8 cellular contexts compared by ENCODE assay signal in the genomic region with DNA sequence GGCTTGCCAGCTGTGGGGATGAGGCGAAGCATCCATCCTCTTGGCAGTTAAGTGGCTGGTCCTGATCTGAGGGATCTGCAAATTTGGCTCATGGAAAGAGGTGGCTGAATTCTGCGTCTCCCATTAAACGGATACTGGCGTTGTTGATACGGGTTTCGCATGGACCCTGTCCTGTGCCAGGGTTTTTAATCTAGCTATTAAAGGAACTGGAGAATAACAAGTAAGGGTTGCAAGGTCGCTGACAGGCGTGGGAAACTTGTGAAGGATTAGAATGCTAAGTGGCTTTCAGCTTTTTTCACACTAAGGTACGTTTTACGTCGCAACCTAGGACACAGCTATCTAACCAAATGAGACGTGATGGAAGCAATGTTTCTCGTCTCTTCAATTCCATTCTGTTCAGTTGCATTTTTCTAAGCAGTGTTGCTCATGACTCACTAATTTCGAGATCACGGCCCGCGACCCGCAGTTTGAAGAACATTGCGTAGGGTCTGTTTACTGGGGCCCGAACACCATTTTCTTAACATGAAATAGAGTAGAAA. TPM values are rescaled to one million over a fixed set of nuclear protein-coding genes. Genes with fewer than 3 reads are reported as not detected.
DNase-seq lines count a peak whose midpoint lies in the region; ATAC-seq and TF ChIP-seq lines count a peak whose summit lies in the region.

No MANE protein-coding gene starts in this region.

- no peaks in the 10 kb centered on the region for H3K9me3 Mint-ChIP-seq in mesothelial cell of epicardium

- peaks cover 44% of the 10 kb centered on the region for H4K20me1 ChIP-seq in SU-DHL-6 (ENCODE audit: low read depth, low read length)

- H3K4me3 ChIP-seq in SU-DHL-6 (ENCODE audit: insufficient read depth, low read length, poor library complexity, severe bottlenecking) (peak overlapping the region; percentile 87), coronary artery (peak overlapping the region; percentile 81), upper lobe of right lung (peak overlapping the region; percentile 97)

- peaks cover 23% of the 10 kb centered on the region for H3K4me1 Mint-ChIP-seq in mesothelial cell of epicardium

- H3F3A ChIP-seq in SU-DHL-6 (ENCODE audit: insufficient read depth) = peaks cover 28% of the 10 kb centered on the region

- intact Hi-C loops in upper lobe of right lung (cut with DNase I) = no loop called here

- peak overlapping the region; percentile 99 for H3K4me3 Mint-ChIP-seq in mesothelial cell of epicardium

- H3K36me3 ChIP-seq in ES-I3 (ENCODE audit: insufficient read depth, low read length) = peaks cover 2% of the 10 kb centered on the region; the same call in 1 of the 2 replicates
- peaks cover 43% of the 10 kb centered on the region for H3K36me3 ChIP-seq in SU-DHL-6 (ENCODE audit: low read length)
- H3K36me3 ChIP-seq in upper lobe of right lung = no peaks in the 10 kb centered on the region

- peak overlapping the region; percentile 82 for H3K4me2 ChIP-seq in SU-DHL-6 (ENCODE audit: low read depth, low read length, poor library complexity, severe bottlenecking)

- H3K9ac ChIP-seq in ES-I3 (ENCODE audit: low read depth, low read length) (peak overlapping the region; percentile 99), SU-DHL-6 (ENCODE audit: low read length) (peak overlapping the region; percentile 77)

- H3K27me3 ChIP-seq in SU-DHL-6 (ENCODE audit: low read length) = no peaks in the 10 kb centered on the region
- no peaks in the 10 kb centered on the region for H3K27me3 ChIP-seq in upper lobe of right lung

- peak overlapping the region; percentile 90 for H3K27ac ChIP-seq in SU-DHL-6 (ENCODE audit: low read depth, low read length)
- H3K27ac ChIP-seq in coronary artery = peak overlapping the region; percentile 77 to 93
- peak overlapping the region; percentile 88 for H3K27ac ChIP-seq in upper lobe of right lung

- H3K36me3 Mint-ChIP-seq in mesothelial cell of epicardium = peaks cover 2% of the 10 kb centered on the region

- ATAC-seq in HG02642 (IDR thresholded peaks at IDR 0.05; ENCODE audit: poor library complexity, unreplicated experiment) (peak; percentile 16), upper lobe of right lung (no peak), GM19328 (IDR thresholded peaks at IDR 0.05; ENCODE audit: unreplicated experiment) (no peak)

- DNase-seq in coronary artery (ENCODE audit: low spot score) = no peak
- no peak for DNase-seq in mesothelial cell of epicardium (ENCODE audit: low spot score in 2 of 2, unreplicated experiment in 2 of 2)
- no peak for DNase-seq in upper lobe of right lung
- no peak for DNase-seq in NCI-H1417 (lab: John Stamatoyannopoulos, UW)

- H3K9me3 ChIP-seq in ES-I3 (ENCODE audit: control insufficient read depth, insufficient read depth, low read length) (no peaks in the 10 kb centered on the region), SU-DHL-6 (ENCODE audit: insufficient read depth, low read length) (no peaks in the 10 kb centered on the region), upper lobe of right lung (no peaks in the 10 kb centered on the region)

- no peak for TF ChIP-seq CTCF in SU-DHL-6 (IDR thresholded peaks at IDR 0.05; ENCODE audit: insufficient read depth, low read length, poor library complexity, severe bottlenecking)
- no peak for TF ChIP-seq CTCF in coronary artery (IDR thresholded peaks at IDR 0.05)
- no peak for TF ChIP-seq CTCF in mesothelial cell of epicardium (IDR thresholded peaks at IDR 0.05; ENCODE audit: unreplicated experiment)
- TF ChIP-seq CTCF in upper lobe of right lung (IDR thresholded peaks at IDR 0.05) = no peak

- peaks cover 54% of the 10 kb centered on the region for H3K79me2 ChIP-seq in SU-DHL-6 (ENCODE audit: insufficient read depth, low read length)

- H3K4me1 ChIP-seq in ES-I3 (ENCODE audit: insufficient read depth, low read length) (0 out of 2 replicates have a peak, but pooled peaks cover 6% of the 10 kb centered on the region), upper lobe of right lung (peaks cover 6% of the 10 kb centered on the region)

- peak overlapping the region; percentile 90 for H3K27ac Mint-ChIP-seq in mesothelial cell of epicardium

- no peak overlapping the region for H2AFZ ChIP-seq in SU-DHL-6 (ENCODE audit: low read depth, low read length, severe bottlenecking)

- no peaks in the 10 kb centered on the region for H3K9me2 ChIP-seq in SU-DHL-6 (replicated peaks; ENCODE audit: insufficient read depth, low read length)

- no peaks in the 10 kb centered on the region for H3K27me3 Mint-ChIP-seq in mesothelial cell of epicardium (ENCODE audit: low read depth)

RNA-seq across cellular contexts. Expression of a gene that starts 0.9 kb away (rescaled TPM):
- total RNA-seq in mesothelial cell of epicardium (21.3 to 25.1 TPM (median 23.4 TPM) in 3 replicates), upper lobe of right lung (10.0 TPM)

RNA-seq across cellular contexts. Expression of a gene that starts 23.1 kb away (rescaled TPM):
- total RNA-seq in mesothelial cell of epicardium (not detected in 3 replicates), upper lobe of right lung (not detected)

RNA-seq across cellular contexts. Expression of a gene that starts 56.6 kb away (rescaled TPM):
- total RNA-seq in mesothelial cell of epicardium (60.5 to 61.9 TPM (median 61.0 TPM) in 3 replicates), upper lobe of right lung (120 TPM)
